In the genomic region with DNA sequence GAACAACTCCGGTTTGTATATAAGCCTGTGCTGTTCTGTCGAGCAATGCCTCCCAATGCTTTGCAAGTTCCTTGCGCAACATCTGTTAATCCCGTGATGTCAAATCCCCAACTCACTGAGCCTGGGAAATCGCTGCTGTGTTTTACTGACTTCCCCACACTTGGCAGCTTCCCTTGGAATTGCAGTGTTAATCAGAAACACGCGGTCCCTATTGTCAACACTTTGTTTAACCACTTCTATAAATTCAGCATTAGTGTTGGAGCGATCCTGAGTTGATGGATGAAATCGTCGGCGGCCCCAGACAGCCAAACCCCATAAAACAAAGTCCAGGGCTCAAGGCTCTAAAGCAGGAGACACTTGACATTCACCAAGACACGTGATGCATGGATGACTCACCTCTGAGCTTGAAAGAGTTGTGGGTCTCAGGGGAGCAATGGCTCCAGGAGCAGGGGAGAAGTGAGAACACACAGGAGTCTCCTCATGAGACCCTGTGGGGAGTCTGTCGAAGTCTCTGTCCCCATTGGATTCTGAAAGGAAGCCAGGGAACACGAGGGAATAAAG, we compare ENCODE assay signal across 9 cellular contexts.
DNase-seq lines count a peak whose midpoint lies in the region; FAIRE-seq and TF ChIP-seq lines count a peak whose summit lies in the region.
"Had no signal": no experiment of that assay in that cellular context is flagged by ENCODE, and none has a peak within 500 bp of the region (broad histone marks: within the 10 kb centered on the region; RNA-seq: fewer than 3 reads in every experiment).

No MANE protein-coding gene starts in this region.

- peak overlapping the region; percentile 95 for H3K27ac Mint-ChIP-seq in osteocyte (ENCODE audit: unreplicated experiment)

- H3K27me3 ChIP-seq in esophagus squamous epithelium, result no peaks in the 10 kb centered on the region

- intact Hi-C loops in esophagus squamous epithelium (cut with DNase I), result no loop called here

- H3K4me1 ChIP-seq in esophagus squamous epithelium, result peaks cover 13 to 39% (median 22%) of the 10 kb centered on the region in 3 donors

- FAIRE-seq in GM12892 (lab: Jason Lieb, UNC), result no peak
- FAIRE-seq: GM12878 had no signal

- peaks cover 76% of the 10 kb centered on the region for H3K4me1 Mint-ChIP-seq in osteocyte (ENCODE audit: unreplicated experiment)

- H3K36me3 Mint-ChIP-seq in osteocyte (ENCODE audit: unreplicated experiment), result peaks cover 10% of the 10 kb centered on the region

- DNase-seq in CD1c-positive myeloid dendritic cell (ENCODE audit: extremely low spot score) (peak; percentile 33), NCI-H524 (lab: John Stamatoyannopoulos, UW) (peak; percentile 70 to 81), esophagus squamous epithelium (lab: John Stamatoyannopoulos, UW) (no peak), osteocyte (ENCODE audit: extremely low spot score, unreplicated experiment) (no peak), germinal center (ENCODE audit: low spot score) (no peak), NCI-H2227 treated with DMSO at 0.1 percent for 48 hours (lab: John Stamatoyannopoulos, UW) (no peak), GM12892 (ENCODE audit: insufficient read length) (no peak), NCI-H187 treated with DMSO at 0.1 percent for 48 hours (lab: John Stamatoyannopoulos, UW) (no peak)

- H3K4me3 Mint-ChIP-seq in osteocyte (ENCODE audit: unreplicated experiment), result no peak overlapping the region

- TF ChIP-seq CTCF in esophagus squamous epithelium (IDR thresholded peaks at IDR 0.05) (no peak), osteocyte (IDR thresholded peaks at IDR 0.05) (no peak)

- peak overlapping the region; percentile 19 to 81 (median 76) for H3K27ac ChIP-seq in esophagus squamous epithelium

- WGBS in esophagus squamous epithelium, 2 donors, result 11 to 14% methylated on average over 11 to 13 of the region's 14 CpGs

- no peaks in the 10 kb centered on the region for H3K9me3 ChIP-seq in esophagus squamous epithelium

- peaks cover 4% of the 10 kb centered on the region for H3K9me3 Mint-ChIP-seq in osteocyte (ENCODE audit: unreplicated experiment)

- H3K27me3 Mint-ChIP-seq in osteocyte (ENCODE audit: unreplicated experiment), result no peaks in the 10 kb centered on the region

- no peak overlapping the region for H3K4me3 ChIP-seq in esophagus squamous epithelium
- H3K4me3 ChIP-seq: GM12878 had no signal

- H3K36me3 ChIP-seq in esophagus squamous epithelium, result no peaks in the 10 kb centered on the region

- TF ChIP-seq POLR2A in esophagus squamous epithelium (IDR thresholded peaks at IDR 0.05), result no peak
- TF ChIP-seq POLR2A in GM12892 (IDR thresholded peaks at IDR 0.05; ENCODE audit: low read depth, low read length), result no peak

Comparison
In these comparisons a context has a peak if more than half of its experiments do, and no peak if none do; other contexts are left out.
1. DNase-seq: peak in CD1c-positive myeloid dendritic cell (single experiment) and NCI-H524 (2 of 2); none in esophagus squamous epithelium (single experiment), osteocyte (single experiment), germinal center (single experiment), NCI-H2227 treated with DMSO at 0.1 percent for 48 hours (single experiment), GM12892 (single experiment) and NCI-H187 treated with DMSO at 0.1 percent for 48 hours (single experiment).